In genomic region chr2:228140934-228141528, GRCh38 we compare ENCODE assay signal across 16 cellular contexts. TPM values are rescaled to one million over a fixed set of nuclear protein-coding genes. Genes with fewer than 3 reads are reported as not detected.
DNase-seq lines count a peak whose midpoint lies in the region; ATAC-seq and TF ChIP-seq lines count a peak whose summit lies in the region.
"Had no signal": no experiment of that assay in that cellular context is flagged by ENCODE, and none has a peak within 500 bp of the region (broad histone marks: within the 10 kb centered on the region; RNA-seq: fewer than 3 reads in every experiment).

No MANE protein-coding gene starts in this region.

- no peaks in the 10 kb centered on the region for H3K36me3 ChIP-seq in left ventricle myocardium inferior

- no peak overlapping the region for H3K4me3 ChIP-seq in left ventricle myocardium inferior
- H3K4me3 ChIP-seq: dorsolateral prefrontal cortex, hepatocyte, K562 had no signal

- ATAC-seq in activated naive CD8-positive, alpha-beta T cell treated with anti-CD3 and anti-CD28 coated beads, Interleukin-2, amount 10 ng/mL, durations not matched to agents 7 days and 5 days (ENCODE audit: low read depth): peak; percentile 67
- no peak for ATAC-seq in activated naive CD8-positive, alpha-beta T cell treated with anti-CD3 and anti-CD28 coated beads, Interleukin-2, amount 50 U/mL, for 24 hours
- peak; percentile 97 for ATAC-seq in GM21529 (IDR thresholded peaks at IDR 0.05; ENCODE audit: unreplicated experiment)
- peak; percentile 98 for ATAC-seq in HG03108 (IDR thresholded peaks at IDR 0.05; ENCODE audit: unreplicated experiment)
- ATAC-seq: K562 had no signal

- peaks cover 7% of the 10 kb centered on the region for H3K9me3 ChIP-seq in left ventricle myocardium inferior (replicated peaks)

- H3K36me3 Mint-ChIP-seq in activated naive CD8-positive, alpha-beta T cell treated with anti-CD3 and anti-CD28 coated beads, Interleukin-2, amount 10 ng/mL, durations not matched to agents 7 days and 5 days: no peaks in the 10 kb centered on the region
- H3K36me3 Mint-ChIP-seq in activated naive CD8-positive, alpha-beta T cell treated with anti-CD3 and anti-CD28 coated beads, Interleukin-2, amount 50 U/mL, for 24 hours (ENCODE audit: low read depth): no peaks in the 10 kb centered on the region
- H3K36me3 Mint-ChIP-seq in progenitor cell of endocrine pancreas (ENCODE audit: insufficient read depth): no peaks in the 10 kb centered on the region
- H3K36me3 Mint-ChIP-seq: type B pancreatic cell had no signal

- H3K4me3 Mint-ChIP-seq in activated naive CD8-positive, alpha-beta T cell treated with anti-CD3 and anti-CD28 coated beads, Interleukin-2, amount 10 ng/mL, durations not matched to agents 7 days and 5 days: peak overlapping the region; percentile 16
- no peak overlapping the region for H3K4me3 Mint-ChIP-seq in activated naive CD8-positive, alpha-beta T cell treated with anti-CD3 and anti-CD28 coated beads, Interleukin-2, amount 50 U/mL, for 24 hours
- H3K4me3 Mint-ChIP-seq in progenitor cell of endocrine pancreas (ENCODE audit: low read depth): no peak overlapping the region
- H3K4me3 Mint-ChIP-seq: type B pancreatic cell had no signal

- TF ChIP-seq CTCF in left ventricle myocardium inferior (IDR thresholded peaks at IDR 0.05; ENCODE audit: borderline replicate concordance) (no peak), progenitor cell of endocrine pancreas (IDR thresholded peaks at IDR 0.05; ENCODE audit: unreplicated experiment) (no peak)

- peaks cover 2% of the 10 kb centered on the region for H3K27me3 Mint-ChIP-seq in activated naive CD8-positive, alpha-beta T cell treated with anti-CD3 and anti-CD28 coated beads, Interleukin-2, amount 10 ng/mL, durations not matched to agents 7 days and 5 days
- no peaks in the 10 kb centered on the region for H3K27me3 Mint-ChIP-seq in activated naive CD8-positive, alpha-beta T cell treated with anti-CD3 and anti-CD28 coated beads, Interleukin-2, amount 50 U/mL, for 24 hours
- H3K27me3 Mint-ChIP-seq in progenitor cell of endocrine pancreas: no peaks in the 10 kb centered on the region
- H3K27me3 Mint-ChIP-seq: type B pancreatic cell had no signal

- intact Hi-C loops in left ventricle myocardium inferior (cut with micrococcal nuclease): no loop called here

- H3K9me3 Mint-ChIP-seq in activated naive CD8-positive, alpha-beta T cell treated with anti-CD3 and anti-CD28 coated beads, Interleukin-2, amount 10 ng/mL, durations not matched to agents 7 days and 5 days: peaks cover 9% of the 10 kb centered on the region
- no peaks in the 10 kb centered on the region for H3K9me3 Mint-ChIP-seq in activated naive CD8-positive, alpha-beta T cell treated with anti-CD3 and anti-CD28 coated beads, Interleukin-2, amount 50 U/mL, for 24 hours
- H3K9me3 Mint-ChIP-seq in progenitor cell of endocrine pancreas (ENCODE audit: low read depth): no peaks in the 10 kb centered on the region
- H3K9me3 Mint-ChIP-seq: type B pancreatic cell had no signal

- H3K4me1 ChIP-seq in left ventricle myocardium inferior: peaks cover 32% of the 10 kb centered on the region

- POLR2A ChIA-PET in activated naive CD8-positive, alpha-beta T cell treated with anti-CD3 and anti-CD28 coated beads, Interleukin-2, amount 10 ng/mL, durations not matched to agents 7 days and 5 days (lab: Charles Lee): no interaction called here

- DNase-seq in activated naive CD8-positive, alpha-beta T cell treated with anti-CD3 and anti-CD28 coated beads, Interleukin-2, amount 10 ng/mL, durations not matched to agents 7 days and 5 days: no peak
- no peak for DNase-seq in activated naive CD8-positive, alpha-beta T cell treated with anti-CD3 and anti-CD28 coated beads, Interleukin-2, amount 50 U/mL, for 24 hours
- no peak for DNase-seq in left ventricle myocardium inferior
- no peak for DNase-seq in NCI-H774 (lab: John Stamatoyannopoulos, UW)
- no peak for DNase-seq in progenitor cell of endocrine pancreas (ENCODE audit: low spot score, unreplicated experiment)
- DNase-seq in mucosa of gallbladder (ENCODE audit: low spot score): no peak
- DNase-seq: ACHN; activated CD4-positive, alpha-beta T cell treated with anti-CD3 and anti-CD28 coated beads, Interleukin-2, amount 50 U/mL, for 1 hour; dorsolateral prefrontal cortex had no signal

- H3K27ac Mint-ChIP-seq in activated naive CD8-positive, alpha-beta T cell treated with anti-CD3 and anti-CD28 coated beads, Interleukin-2, amount 10 ng/mL, durations not matched to agents 7 days and 5 days: peak overlapping the region; percentile 76
- H3K27ac Mint-ChIP-seq in activated naive CD8-positive, alpha-beta T cell treated with anti-CD3 and anti-CD28 coated beads, Interleukin-2, amount 50 U/mL, for 24 hours: no peak overlapping the region
- H3K27ac Mint-ChIP-seq in progenitor cell of endocrine pancreas: no peak overlapping the region
- H3K27ac Mint-ChIP-seq: type B pancreatic cell had no signal

- peak overlapping the region; percentile 53 for H3K27ac ChIP-seq in left ventricle myocardium inferior (replicated peaks)
- H3K27ac ChIP-seq: dorsolateral prefrontal cortex, hepatocyte had no signal

- H3K4me1 Mint-ChIP-seq in activated naive CD8-positive, alpha-beta T cell treated with anti-CD3 and anti-CD28 coated beads, Interleukin-2, amount 10 ng/mL, durations not matched to agents 7 days and 5 days: peaks cover 5% of the 10 kb centered on the region
- H3K4me1 Mint-ChIP-seq in activated naive CD8-positive, alpha-beta T cell treated with anti-CD3 and anti-CD28 coated beads, Interleukin-2, amount 50 U/mL, for 24 hours: no peaks in the 10 kb centered on the region
- H3K4me1 Mint-ChIP-seq in progenitor cell of endocrine pancreas (ENCODE audit: low read depth): peaks cover 4% of the 10 kb centered on the region

- H3K27me3 ChIP-seq in left ventricle myocardium inferior (ENCODE audit: low read depth): no peaks in the 10 kb centered on the region
- H3K27me3 ChIP-seq: dorsolateral prefrontal cortex, hepatocyte had no signal

RNA-seq across cellular contexts. Expression of gene SPHKAP, which starts 40.5 kb away (rescaled TPM):
- total RNA-seq in activated naive CD8-positive, alpha-beta T cell treated with anti-CD3 and anti-CD28 coated beads, Interleukin-2, amount 10 ng/mL, durations not matched to agents 7 days and 5 days: not detected
- total RNA-seq in left ventricle myocardium inferior (100 TPM), progenitor cell of endocrine pancreas (0.07 TPM in 2 replicates), mucosa of gallbladder (0.03 TPM)
- total RNA-seq: K562, mesenteric fat pad, renal cortical epithelial cell had no signal

Comparison
In these comparisons a context has a peak if more than half of its experiments do, and no peak if none do; other contexts are left out.
1. RNA of gene SPHKAP, which starts 40.5 kb away (total RNA-seq): 100 TPM in left ventricle myocardium inferior (single experiment); 0.07 TPM in progenitor cell of endocrine pancreas, 0.03 TPM in mucosa of gallbladder (single experiment) and not detected in activated naive CD8-positive, alpha-beta T cell treated with anti-CD3 and anti-CD28 coated beads, Interleukin-2, amount 10 ng/mL, durations not matched to agents 7 days and 5 days; every median in the first group is over 10 times any median in the second.